ENCODE assay signal across 12 cellular contexts in genomic region chr17:7588553-7589203, GRCh38. TPM values are rescaled to one million over a fixed set of nuclear protein-coding genes. Genes with fewer than 3 reads are reported as not detected.
DNase-seq lines count a peak whose midpoint lies in the region; ATAC-seq lines count a peak whose summit lies in the region.
"Had no signal": no experiment of that assay in that cellular context is flagged by ENCODE, and none has a peak within 500 bp of the region (broad histone marks: within the 10 kb centered on the region; RNA-seq: fewer than 3 reads in every experiment).

No MANE protein-coding gene starts in this region.

- no peak for DNase-seq in H7
- DNase-seq in iPS-NIHi11 (ENCODE audit: low spot score), result peak; percentile 33
- DNase-seq in activated CD4-positive, CD25-positive, alpha-beta regulatory T cell (lab: John Stamatoyannopoulos, UW), result no peak
- no peak for DNase-seq in GF-D8 (lab: John Stamatoyannopoulos, UW)
- DNase-seq: DMS79 treated with DMSO at 0.1 percent for 48 hours had no signal

- no peaks in the 10 kb centered on the region for H3K27me3 ChIP-seq in H7 (ENCODE audit: control insufficient read depth, insufficient read depth, low read length)

- ATAC-seq in stimulated activated memory B cell treated with anti-CD40 and anti-IgM and Interleukin-4, amounts not matched to agents 10 μg/mL and 1 μg/mL and 100 μg/mL, for 72 hours, result peak; percentile 25
- ATAC-seq in GM21423 (IDR thresholded peaks at IDR 0.05; ENCODE audit: unreplicated experiment) (no peak), HG02571 (IDR thresholded peaks at IDR 0.05; ENCODE audit: unreplicated experiment) (no peak)

- H3K27ac ChIP-seq in cingulate gyrus (ENCODE audit: low read depth, low read length), result peak overlapping the region; percentile 79
- H3K27ac ChIP-seq: VCaP had no signal

- no peaks in the 10 kb centered on the region for H3K9me3 Mint-ChIP-seq in stimulated activated memory B cell treated with anti-CD40 and anti-IgM and Interleukin-4, amounts not matched to agents 10 μg/mL and 1 μg/mL and 100 μg/mL, for 72 hours
- H3K9me3 Mint-ChIP-seq: activated naive CD4-positive, alpha-beta T cell treated with anti-CD3 and anti-CD28 coated beads, Interleukin-2, amount 50 U/mL, for 72 hours had no signal

- H3K4me1 Mint-ChIP-seq in stimulated activated memory B cell treated with anti-CD40 and anti-IgM and Interleukin-4, amounts not matched to agents 10 μg/mL and 1 μg/mL and 100 μg/mL, for 72 hours, result peaks cover 17% of the 10 kb centered on the region

- no peak overlapping the region for H3K4me3 Mint-ChIP-seq in stimulated activated memory B cell treated with anti-CD40 and anti-IgM and Interleukin-4, amounts not matched to agents 10 μg/mL and 1 μg/mL and 100 μg/mL, for 72 hours

- H3K4me3 ChIP-seq in H7 (ENCODE audit: insufficient read depth, low read depth, low read length), result peak overlapping the region; percentile 76

- H3K27me3 Mint-ChIP-seq in stimulated activated memory B cell treated with anti-CD40 and anti-IgM and Interleukin-4, amounts not matched to agents 10 μg/mL and 1 μg/mL and 100 μg/mL, for 72 hours, result no peaks in the 10 kb centered on the region

- peaks cover 57% of the 10 kb centered on the region for H3K36me3 Mint-ChIP-seq in stimulated activated memory B cell treated with anti-CD40 and anti-IgM and Interleukin-4, amounts not matched to agents 10 μg/mL and 1 μg/mL and 100 μg/mL, for 72 hours

- peaks cover 12% of the 10 kb centered on the region for H3K36me3 ChIP-seq in H7 (replicated peaks; ENCODE audit: control insufficient read depth, insufficient read depth, low read length)

- H3K27ac Mint-ChIP-seq in stimulated activated memory B cell treated with anti-CD40 and anti-IgM and Interleukin-4, amounts not matched to agents 10 μg/mL and 1 μg/mL and 100 μg/mL, for 72 hours, result peak overlapping the region; percentile 39

RNA-seq across cellular contexts. Expression of gene SOX15, which starts 1.2 kb away (rescaled TPM):
- 33.8 and 44.0 TPM in 2 replicates for total RNA-seq in H7 (2014; rRNA removed; shearing (Covaris generic))
- total RNA-seq: M059J had no signal

RNA-seq across cellular contexts. Expression of gene MPDU1, which starts 5.0 kb away (rescaled TPM):
- total RNA-seq in H7 (2014; rRNA removed; shearing (Covaris generic)), result 111 and 146 TPM in 2 replicates

RNA-seq across cellular contexts. Expression of gene CD68, which starts 9.2 kb away (rescaled TPM):
- total RNA-seq in H7 (2014; rRNA removed; shearing (Covaris generic)), result 0.22 and 0.55 TPM in 2 replicates

RNA-seq across cellular contexts. Expression of gene FXR2, which starts 26.0 kb away (rescaled TPM):
- 49.0 and 52.0 TPM in 2 replicates for total RNA-seq in H7 (2014; rRNA removed; shearing (Covaris generic))

RNA-seq across cellular contexts. Expression of gene SENP3, which starts 27.0 kb away (rescaled TPM):
- total RNA-seq in H7 (2014; rRNA removed; shearing (Covaris generic)), result 137 and 203 TPM in 2 replicates
